18 cellular contexts compared by ENCODE assay signal in the genomic region with DNA sequence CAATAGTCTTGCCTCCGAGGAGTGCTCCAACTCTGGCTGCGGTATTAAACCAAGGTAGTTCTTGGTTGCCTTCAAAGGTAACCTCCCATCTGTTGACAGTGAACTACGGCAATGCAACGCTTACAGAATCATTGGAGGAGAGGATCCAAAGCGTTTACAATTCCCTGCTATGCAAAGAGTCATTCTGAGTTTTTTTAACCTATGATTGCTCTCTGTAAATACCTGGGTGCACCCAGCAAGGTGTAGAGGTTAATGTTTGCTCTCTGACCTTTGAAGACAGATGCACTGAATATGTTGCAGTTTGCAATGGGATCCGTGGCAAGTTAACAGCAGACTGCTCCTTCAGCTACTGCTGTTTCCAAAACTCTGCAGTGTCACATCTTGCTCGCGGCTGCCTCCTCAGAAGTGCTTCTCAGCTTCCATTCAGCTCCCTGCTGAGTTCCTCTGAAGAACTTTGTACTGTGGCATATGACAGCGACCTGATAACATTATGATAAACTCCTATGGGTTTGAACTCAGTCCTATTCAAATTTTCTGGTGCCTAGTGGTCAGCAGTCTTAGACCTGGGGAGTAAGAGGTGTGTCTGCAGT. TPM values are rescaled to one million over a fixed set of nuclear protein-coding genes. Genes with fewer than 3 reads are reported as not detected.
DNase-seq lines count a peak whose midpoint lies in the region; ATAC-seq and TF ChIP-seq lines count a peak whose summit lies in the region.
"Had no signal": no experiment of that assay in that cellular context is flagged by ENCODE, and none has a peak within 500 bp of the region (broad histone marks: within the 10 kb centered on the region; RNA-seq: fewer than 3 reads in every experiment).

No MANE protein-coding gene starts in this region.

- H3K9me3 ChIP-seq in PC-3 (ENCODE audit: low read length) (no peaks in the 10 kb centered on the region), osteoblast (ENCODE audit: low read depth, low read length) (no peaks in the 10 kb centered on the region)
- H3K9me3 ChIP-seq: uterus had no signal

- CTCF ChIA-PET in Calu3 (lab: Charles Lee), result interaction anchor here (2.4 kb wide), 1 partner anchor 145 kb away, joined by 8 read pairs; no protein-coding TSS in a partner anchor
- CTCF ChIA-PET in PC-3 (lab: Charles Lee), result no interaction called here
- CTCF ChIA-PET in activated CD4-positive, alpha-beta memory T cell treated with anti-CD3 and anti-CD28 coated beads, Interleukin-2, amount 10 ng/mL, durations not matched to agents 7 days and 5 days (lab: Charles Lee), result no interaction called here

- no peaks in the 10 kb centered on the region for H3K27me3 ChIP-seq in PC-3 (ENCODE audit: low read length)
- H3K27me3 ChIP-seq in rectal smooth muscle tissue (ENCODE audit: control insufficient read depth, insufficient read depth, low read length), result no peaks in the 10 kb centered on the region
- no peaks in the 10 kb centered on the region for H3K27me3 ChIP-seq in osteoblast (ENCODE audit: insufficient read depth, low read length)
- H3K27me3 ChIP-seq: uterus had no signal

- H3K4me1 ChIP-seq in PC-3 (ENCODE audit: insufficient read depth, low read length), result peaks cover 21% of the 10 kb centered on the region
- H3K4me1 ChIP-seq in rectal smooth muscle tissue (ENCODE audit: control insufficient read depth, insufficient read depth, low read length), result no peaks in the 10 kb centered on the region
- no peaks in the 10 kb centered on the region for H3K4me1 ChIP-seq in osteoblast (ENCODE audit: insufficient read depth, low read length)
- H3K4me1 ChIP-seq: uterus had no signal

- H3K36me3 ChIP-seq in PC-3 (ENCODE audit: low read depth, low read length) (no peaks in the 10 kb centered on the region), rectal smooth muscle tissue (ENCODE audit: control insufficient read depth, insufficient read depth, low read length) (no peaks in the 10 kb centered on the region), osteoblast (ENCODE audit: insufficient read depth, low read length) (no peaks in the 10 kb centered on the region)
- H3K36me3 ChIP-seq: uterus had no signal

- no peaks in the 10 kb centered on the region for H3K9me2 ChIP-seq in PC-3 (replicated peaks; ENCODE audit: low read length)

- H4K20me1 ChIP-seq in PC-3 (ENCODE audit: low read length) (no peaks in the 10 kb centered on the region), osteoblast (ENCODE audit: insufficient read depth, low read length) (no peaks in the 10 kb centered on the region)

- H3K9me3 Mint-ChIP-seq in Calu3 (ENCODE audit: low read depth, unreplicated experiment), result no peaks in the 10 kb centered on the region
- H3K9me3 Mint-ChIP-seq in activated CD4-positive, alpha-beta memory T cell treated with anti-CD3 and anti-CD28 coated beads, Interleukin-2, amount 10 ng/mL, durations not matched to agents 7 days and 5 days, result no peaks in the 10 kb centered on the region
- H3K9me3 Mint-ChIP-seq: HFFc6 had no signal

- peak overlapping the region; percentile 74 for H3K4me3 Mint-ChIP-seq in Calu3 (ENCODE audit: low read depth, unreplicated experiment)
- H3K4me3 Mint-ChIP-seq in activated CD4-positive, alpha-beta memory T cell treated with anti-CD3 and anti-CD28 coated beads, Interleukin-2, amount 10 ng/mL, durations not matched to agents 7 days and 5 days, result no peak overlapping the region
- H3K4me3 Mint-ChIP-seq: effector memory CD8-positive, alpha-beta T cell; HFFc6 had no signal

- peaks cover 21% of the 10 kb centered on the region for H3K36me3 Mint-ChIP-seq in Calu3 (ENCODE audit: insufficient read depth, unreplicated experiment)
- no peaks in the 10 kb centered on the region for H3K36me3 Mint-ChIP-seq in activated CD4-positive, alpha-beta memory T cell treated with anti-CD3 and anti-CD28 coated beads, Interleukin-2, amount 10 ng/mL, durations not matched to agents 7 days and 5 days (ENCODE audit: low read depth)

- H3K27ac ChIP-seq in PC-3 (ENCODE audit: low read length) (no peak overlapping the region), rectal smooth muscle tissue (ENCODE audit: low read depth, low read length) (no peak overlapping the region), osteoblast (ENCODE audit: low read depth, low read length) (no peak overlapping the region)
- H3K27ac ChIP-seq: uterus had no signal

- TF ChIP-seq CTCF in Calu3 (IDR thresholded peaks at IDR 0.05; ENCODE audit: unreplicated experiment), result no peak
- TF ChIP-seq CTCF in PC-3 (conservative IDR thresholded peaks at IDR 0.05; ENCODE audit: low read depth, low read length), result no peak
- TF ChIP-seq CTCF in osteoblast (IDR thresholded peaks at IDR 0.05; ENCODE audit: extremely low read depth, low read depth, low read length), result no peak

- H3K79me2 ChIP-seq in PC-3 (ENCODE audit: low read length) (no peaks in the 10 kb centered on the region), osteoblast (ENCODE audit: insufficient read depth, low read length) (no peaks in the 10 kb centered on the region)

- DNase-seq in Calu3 (no peak), PC-3 (no peak), left colon (peak in 1 of 2 donors; percentile 30), ureter (ENCODE audit: low spot score) (no peak), cerebellar cortex (ENCODE audit: low spot score) (no peak), osteoblast (ENCODE audit: insufficient read length, low spot score, missing footprints) (no peak)
- DNase-seq in activated CD4-positive, alpha-beta memory T cell treated with anti-CD3 and anti-CD28 coated beads, Interleukin-2, amount 10 ng/mL, durations not matched to agents 7 days and 5 days, result no peak
- DNase-seq: activated CD4-positive, alpha-beta T cell treated with anti-CD3 and anti-CD28 coated beads, Interleukin-2, amount 50 U/mL, for 1 hour; activated T-cell treated with anti-CD3 and anti-CD28 coated beads, Interleukin-2, amount 50 U/mL, for 1 hour; effector memory CD8-positive, alpha-beta T cell; GF-D8; HFFc6; Karpas-422; NCI-H1436; NCI-H446; uterus had no signal

- H3K4me3 ChIP-seq in PC-3 (ENCODE audit: low read length), result no peak overlapping the region; the same call in 1 of the 2 replicates
- peak overlapping the region; percentile 11 for H3K4me3 ChIP-seq in rectal smooth muscle tissue (ENCODE audit: low read length)
- no peak overlapping the region for H3K4me3 ChIP-seq in osteoblast (ENCODE audit: insufficient read depth, low read length)
- H3K4me3 ChIP-seq: uterus had no signal

- BruUV-seq in Calu3 (replicated peaks; lab: Mats Ljungman, UMichigan) (no TSS peak), PC-3 (replicated peaks; lab: Mats Ljungman, UMichigan) (no TSS peak)

- H3F3A ChIP-seq in PC-3 (ENCODE audit: low read length, unreplicated experiment), result no peaks in the 10 kb centered on the region

- intact Hi-C loops in Calu3 (cut with micrococcal nuclease; ENCODE audit: unreplicated experiment), result loop anchor here (2.0 to 5.0 kb wide), 3 partner anchors 29 to 104 kb away; a partner anchor contains a TSS
- intact Hi-C loops in PC-3 (cut with micrococcal nuclease), result no loop called here
- intact Hi-C loops in left colon (cut with DNase I, micrococcal nuclease), result no loop called here

- H3K27me3 Mint-ChIP-seq in Calu3 (ENCODE audit: unreplicated experiment), result no peaks in the 10 kb centered on the region
- H3K27me3 Mint-ChIP-seq in activated CD4-positive, alpha-beta memory T cell treated with anti-CD3 and anti-CD28 coated beads, Interleukin-2, amount 10 ng/mL, durations not matched to agents 7 days and 5 days, result peaks cover 16% of the 10 kb centered on the region
- H3K27me3 Mint-ChIP-seq: effector memory CD8-positive, alpha-beta T cell had no signal

- H3K27ac Mint-ChIP-seq in Calu3 (ENCODE audit: unreplicated experiment), result peak overlapping the region; percentile 92
- no peak overlapping the region for H3K27ac Mint-ChIP-seq in activated CD4-positive, alpha-beta memory T cell treated with anti-CD3 and anti-CD28 coated beads, Interleukin-2, amount 10 ng/mL, durations not matched to agents 7 days and 5 days
- H3K27ac Mint-ChIP-seq: effector memory CD8-positive, alpha-beta T cell; HFFc6 had no signal

- POLR2A ChIA-PET in PC-3 (lab: Charles Lee; ENCODE audit: unreplicated experiment), result no interaction called here
- POLR2A ChIA-PET in activated CD4-positive, alpha-beta memory T cell treated with anti-CD3 and anti-CD28 coated beads, Interleukin-2, amount 10 ng/mL, durations not matched to agents 7 days and 5 days (lab: Charles Lee), result no interaction called here

- H3K4me1 Mint-ChIP-seq in Calu3 (ENCODE audit: low read depth, unreplicated experiment), result peaks cover 24% of the 10 kb centered on the region
- no peaks in the 10 kb centered on the region for H3K4me1 Mint-ChIP-seq in activated CD4-positive, alpha-beta memory T cell treated with anti-CD3 and anti-CD28 coated beads, Interleukin-2, amount 10 ng/mL, durations not matched to agents 7 days and 5 days

- H2AFZ ChIP-seq in PC-3 (ENCODE audit: low read length) (no peak overlapping the region), osteoblast (ENCODE audit: low read length) (no peak overlapping the region)

- ATAC-seq in PC-3 (no peak), left colon (peak; percentile 67)
- ATAC-seq: effector memory CD8-positive, alpha-beta T cell had no signal

- H3K4me2 ChIP-seq in PC-3 (ENCODE audit: low read length) (peak overlapping the region; percentile 65), osteoblast (ENCODE audit: insufficient read depth, low read length) (no peak overlapping the region)

- no peak overlapping the region for H3K9ac ChIP-seq in PC-3 (ENCODE audit: low read length)
- H3K9ac ChIP-seq in rectal smooth muscle tissue (ENCODE audit: low read length), result no peak overlapping the region

RNA-seq across cellular contexts. Expression of a gene that starts 29.0 kb away (rescaled TPM):
- 46.2 and 49.2 TPM in 2 replicates for total RNA-seq in Calu3 (2022)
- total RNA-seq in PC-3 (2014; rRNA removed), result 14.2 and 16.0 TPM in 2 replicates
- total RNA-seq in left colon, result 10 to 100 TPM; 69.2 to 78.4 TPM
- total RNA-seq in ureter, result 108 TPM
- 1 to 10 TPM; 2.0 TPM for total RNA-seq in activated CD4-positive, alpha-beta memory T cell treated with anti-CD3 and anti-CD28 coated beads, Interleukin-2, amount 10 ng/mL, durations not matched to agents 7 days and 5 days
- 36.8 and 51.0 TPM in 2 replicates for total RNA-seq in osteoblast
- total RNA-seq: OCI-LY7 had no signal
